In the genomic region with DNA sequence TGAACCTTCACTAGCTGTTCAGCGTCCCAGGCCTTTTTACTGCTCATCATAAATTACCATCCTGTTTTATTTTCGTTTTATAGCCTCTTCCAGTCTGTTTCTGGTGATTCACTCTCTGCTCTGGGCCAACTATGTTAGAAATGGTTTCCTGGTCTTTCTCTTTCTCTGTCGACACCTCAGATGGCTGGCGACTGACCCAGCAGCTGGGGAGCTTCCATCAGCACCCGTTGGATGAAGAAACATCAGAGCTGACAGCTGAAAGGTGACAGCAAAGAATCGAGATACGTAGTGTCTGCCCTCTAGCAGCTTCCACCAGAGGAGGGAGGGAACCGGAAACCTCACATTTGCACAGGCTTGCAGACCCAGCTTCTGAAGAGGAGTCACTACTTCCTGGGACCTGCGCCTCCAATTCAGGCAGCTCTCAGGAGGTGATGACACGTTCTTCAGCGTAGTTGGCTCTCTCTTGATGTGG, we compare ENCODE assay signal across 11 cellular contexts.
DNase-seq lines count a peak whose midpoint lies in the region; ATAC-seq and TF ChIP-seq lines count a peak whose summit lies in the region.
"Had no signal": no experiment of that assay in that cellular context is flagged by ENCODE, and none has a peak within 500 bp of the region (broad histone marks: within the 10 kb centered on the region; RNA-seq: fewer than 3 reads in every experiment).

No MANE protein-coding gene starts in this region.

- H3K4me1 Mint-ChIP-seq in activated naive CD4-positive, alpha-beta T cell treated with anti-CD3 and anti-CD28 coated beads for 36 hours (ENCODE audit: low read depth): peaks cover 9% of the 10 kb centered on the region
- H3K4me1 Mint-ChIP-seq in activated naive CD8-positive, alpha-beta T cell (ENCODE audit: low read depth): peaks cover 15% of the 10 kb centered on the region
- H3K4me1 Mint-ChIP-seq: CD14-positive monocyte had no signal

- ATAC-seq in upper lobe of left lung (ENCODE audit: low FRiP score in 2 of 2) (peak; percentile 8 to 28), HG03565 (IDR thresholded peaks at IDR 0.05; ENCODE audit: unreplicated experiment) (no peak)

- CTCF ChIA-PET in activated naive CD4-positive, alpha-beta T cell treated with anti-CD3 and anti-CD28 coated beads for 36 hours (lab: Charles Lee): no interaction called here

- H3K27ac ChIP-seq in right atrium auricular region: peak overlapping the region in 1 of 2 donors; percentile 38
- H3K27ac ChIP-seq in upper lobe of left lung: peak overlapping the region in 1 of 4 donors; percentile 55
- H3K27ac ChIP-seq in Karpas-422 (ENCODE audit: low read length): no peak overlapping the region
- no peak overlapping the region for H3K27ac ChIP-seq in testis

- H3K4me3 ChIP-seq in right atrium auricular region: no peak overlapping the region
- H3K4me3 ChIP-seq in upper lobe of left lung: no peak overlapping the region
- no peak overlapping the region for H3K4me3 ChIP-seq in Karpas-422 (ENCODE audit: low read length)
- H3K4me3 ChIP-seq in testis: no peak overlapping the region

- no peaks in the 10 kb centered on the region for H3K9me3 Mint-ChIP-seq in activated naive CD4-positive, alpha-beta T cell treated with anti-CD3 and anti-CD28 coated beads for 36 hours
- no peaks in the 10 kb centered on the region for H3K9me3 Mint-ChIP-seq in activated naive CD8-positive, alpha-beta T cell (ENCODE audit: low read depth)
- H3K9me3 Mint-ChIP-seq: CD14-positive monocyte had no signal

- no peak overlapping the region for H3K4me2 ChIP-seq in Karpas-422 (ENCODE audit: low read depth, low read length, poor library complexity, severe bottlenecking)

- no peak overlapping the region for H3K4me3 Mint-ChIP-seq in activated naive CD4-positive, alpha-beta T cell treated with anti-CD3 and anti-CD28 coated beads for 36 hours
- H3K4me3 Mint-ChIP-seq in activated naive CD8-positive, alpha-beta T cell: peak overlapping the region; percentile 12
- H3K4me3 Mint-ChIP-seq: brain, CD14-positive monocyte had no signal

- peaks cover 0 to 23% of the 10 kb centered on the region in 2 donors for H3K4me1 ChIP-seq in right atrium auricular region
- H3K4me1 ChIP-seq in upper lobe of left lung: no peaks in the 10 kb centered on the region
- H3K4me1 ChIP-seq in Karpas-422 (ENCODE audit: low read length): no peaks in the 10 kb centered on the region
- no peaks in the 10 kb centered on the region for H3K4me1 ChIP-seq in testis

- intact Hi-C loops in activated naive CD4-positive, alpha-beta T cell treated with anti-CD3 and anti-CD28 coated beads for 36 hours (cut with micrococcal nuclease): loop anchor here (2.0 kb wide), 1 partner anchor 24 kb away; no protein-coding TSS in a partner anchor
- intact Hi-C loops in testis (cut with DNase I; ENCODE audit: low total_unique reads): no loop called here

- TF ChIP-seq POLR2A in upper lobe of left lung (IDR thresholded peaks at IDR 0.05) (no peak), testis (IDR thresholded peaks at IDR 0.05) (no peak)

- no peaks in the 10 kb centered on the region for H3K79me2 ChIP-seq in Karpas-422 (ENCODE audit: low read length)

- H3K27me3 ChIP-seq in right atrium auricular region (no peaks in the 10 kb centered on the region), upper lobe of left lung (no peaks in the 10 kb centered on the region), Karpas-422 (ENCODE audit: low read length) (no peaks in the 10 kb centered on the region), testis (no peaks in the 10 kb centered on the region)

- H2AFZ ChIP-seq in Karpas-422 (ENCODE audit: low read length): no peak overlapping the region

- no peak overlapping the region for H3K9ac ChIP-seq in Karpas-422 (ENCODE audit: low read length)

- no peaks in the 10 kb centered on the region for H4K20me1 ChIP-seq in Karpas-422 (ENCODE audit: insufficient read depth, low read depth, low read length)

- DNase-seq in activated naive CD4-positive, alpha-beta T cell treated with anti-CD3 and anti-CD28 coated beads for 36 hours: peak; percentile 55
- no peak for DNase-seq in activated naive CD4-positive, alpha-beta T cell (lab: John Stamatoyannopoulos, UW)
- DNase-seq in right atrium auricular region (ENCODE audit: low spot score): peak; percentile 60
- no peak for DNase-seq in upper lobe of left lung
- no peak for DNase-seq in Karpas-422
- DNase-seq in testis: no peak
- DNase-seq: mesendoderm had no signal

- no peaks in the 10 kb centered on the region for H3K9me2 ChIP-seq in Karpas-422 (replicated peaks; ENCODE audit: insufficient read depth, low read length)

- H3K9me3 ChIP-seq in right atrium auricular region (no peaks in the 10 kb centered on the region), upper lobe of left lung (no peaks in the 10 kb centered on the region), Karpas-422 (ENCODE audit: low read length) (no peaks in the 10 kb centered on the region), testis (no peaks in the 10 kb centered on the region)

- TF ChIP-seq CTCF in right atrium auricular region (IDR thresholded peaks at IDR 0.05): no peak
- no peak for TF ChIP-seq CTCF in upper lobe of left lung (IDR thresholded peaks at IDR 0.05)
- TF ChIP-seq CTCF in testis (IDR thresholded peaks at IDR 0.05): no peak

- TF ChIP-seq EP300 in upper lobe of left lung (IDR thresholded peaks at IDR 0.05): no peak

- 63 to 64% methylated on average over 6 to 11 of the region's 11 CpGs for WGBS in upper lobe of left lung, 2 donors
- 60 to 75% methylated on average over 10 to 11 of the region's 11 CpGs for WGBS in testis, 2 donors

- no peaks in the 10 kb centered on the region for H3K27me3 Mint-ChIP-seq in activated naive CD4-positive, alpha-beta T cell treated with anti-CD3 and anti-CD28 coated beads for 36 hours (ENCODE audit: low read depth)
- no peaks in the 10 kb centered on the region for H3K27me3 Mint-ChIP-seq in activated naive CD8-positive, alpha-beta T cell

- no peak overlapping the region for H3K27ac Mint-ChIP-seq in activated naive CD4-positive, alpha-beta T cell treated with anti-CD3 and anti-CD28 coated beads for 36 hours
- no peak overlapping the region for H3K27ac Mint-ChIP-seq in activated naive CD8-positive, alpha-beta T cell
- H3K27ac Mint-ChIP-seq: brain, CD14-positive monocyte had no signal

- H3K36me3 Mint-ChIP-seq in activated naive CD4-positive, alpha-beta T cell treated with anti-CD3 and anti-CD28 coated beads for 36 hours (ENCODE audit: low read depth): no peaks in the 10 kb centered on the region
- no peaks in the 10 kb centered on the region for H3K36me3 Mint-ChIP-seq in activated naive CD8-positive, alpha-beta T cell
- H3K36me3 Mint-ChIP-seq: brain, CD14-positive monocyte had no signal

- H3K36me3 ChIP-seq in right atrium auricular region: no peaks in the 10 kb centered on the region
- H3K36me3 ChIP-seq in upper lobe of left lung: no peaks in the 10 kb centered on the region
- no peaks in the 10 kb centered on the region for H3K36me3 ChIP-seq in Karpas-422 (ENCODE audit: insufficient read depth, low read length)
- no peaks in the 10 kb centered on the region for H3K36me3 ChIP-seq in testis (ENCODE audit: low read depth, missing control alignments)

Comparison
In these comparisons a context has a peak if more than half of its experiments do, and no peak if none do; other contexts are left out.
1. DNase-seq: peak in activated naive CD4-positive, alpha-beta T cell treated with anti-CD3 and anti-CD28 coated beads for 36 hours (single experiment) and right atrium auricular region (single experiment); none in activated naive CD4-positive, alpha-beta T cell (0 of 4), upper lobe of left lung (0 of 2), Karpas-422 (single experiment) and testis (single experiment).